In genomic region chrX:149587359-149587758, GRCh38 we compare ENCODE assay signal across 10 cellular contexts. TPM values are rescaled to one million over a fixed set of nuclear protein-coding genes. Genes with fewer than 3 reads are reported as not detected.
"Had no signal": no experiment of that assay in that cellular context is flagged by ENCODE, and none has a peak within 500 bp of the region (broad histone marks: within the 10 kb centered on the region; RNA-seq: fewer than 3 reads in every experiment).

A gene with protein sequence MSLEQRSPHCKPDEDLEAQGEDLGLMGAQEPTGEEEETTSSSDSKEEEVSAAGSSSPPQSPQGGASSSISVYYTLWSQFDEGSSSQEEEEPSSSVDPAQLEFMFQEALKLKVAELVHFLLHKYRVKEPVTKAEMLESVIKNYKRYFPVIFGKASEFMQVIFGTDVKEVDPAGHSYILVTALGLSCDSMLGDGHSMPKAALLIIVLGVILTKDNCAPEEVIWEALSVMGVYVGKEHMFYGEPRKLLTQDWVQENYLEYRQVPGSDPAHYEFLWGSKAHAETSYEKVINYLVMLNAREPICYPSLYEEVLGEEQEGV (minus strand): TSS chrX:149587459. CDS start chrX:149583179, 4,280 bp downstream.

RNA-seq across cellular contexts. Expression of the gene that starts here (rescaled TPM):
- total RNA-seq: OCI-LY7, PC-3, PC-9, Peyer's patch, Right ventricle myocardium inferior, Right ventricle myocardium superior, RPMI7951, SJCRH30, SJSA1, SK-MEL-5 had no signal
